ENCODE assay signal across 28 cellular contexts in genomic region chr6:102662851-102663250, GRCh38.
"Had no signal": no experiment of that assay in that cellular context is flagged by ENCODE, and none has a peak within 500 bp of the region (broad histone marks: within the 10 kb centered on the region; RNA-seq: fewer than 3 reads in every experiment).

No MANE protein-coding gene starts in this region.

- H3K27me3 ChIP-seq: left lung, pancreas, stomach, testis, thyroid gland, transverse colon, upper lobe of left lung, vagina had no signal

- DNase-seq: immature natural killer cell; kidney; left colon; left lung; lower lobe of right lung; mammary epithelial cell; mesenchymal stem cell; naive thymus-derived CD8-positive, alpha-beta T cell; nucleus accumbens; pancreas; posterior cingulate gyrus; retina; right cardiac atrium; stimulated activated CD4-positive, alpha-beta T cell treated with anti-CD3 and anti-CD28 coated beads, Interleukin-12 subunit alpha, Interleukin-12 subunit beta, amount 100 ng/mL, for 4 hours; stimulated activated CD4-positive, alpha-beta T cell treated with anti-CD3 and anti-CD28 coated beads, Interleukin-15, amount 100 ng/mL, for 24 hours; stimulated activated CD4-positive, alpha-beta T cell treated with anti-CD3 and anti-CD28 coated beads, Interleukin-2, amount 100 ng/mL, for 24 hours; stimulated activated CD4-positive, alpha-beta T cell treated with anti-CD3 and anti-CD28 coated beads, Interleukin-4, amount 100 ng/mL, for 1 hour; stimulated activated naive B cell treated with anti-CD40 and anti-IgM and Interleukin-4, amounts not matched to agents 10 μg/mL and 1 μg/mL and 100 μg/mL, for 72 hours; stimulated activated naive CD8-positive, alpha-beta T cell treated with anti-CD3 and anti-CD28 coated beads, Interleukin-15, Interleukin-2, amounts not matched to agents 100 U/mL and 50 U/mL, for 24 hours; stomach; testis; thyroid gland; transverse colon; upper lobe of left lung had no signal

- H3K27ac ChIP-seq: left lung, lower lobe of right lung, pancreas, prostate gland, skin epidermis, stomach, testis, thyroid gland, transverse colon, upper lobe of left lung, vagina had no signal

- FAIRE-seq: kidney, pancreas had no signal

- H3K36me3 ChIP-seq: left lung, lower lobe of right lung, pancreas, prostate gland, stomach, thyroid gland, transverse colon, upper lobe of left lung, vagina had no signal

- H3K9me3 ChIP-seq: left lung, lower lobe of right lung, pancreas, prostate gland, stomach, testis, thyroid gland, transverse colon, upper lobe of left lung, vagina had no signal

- H3K4me1 ChIP-seq: left lung, lower lobe of right lung, pancreas, prostate gland, stomach, testis, thyroid gland, transverse colon, upper lobe of left lung, vagina had no signal

- ATAC-seq: left colon; left lung; lower lobe of right lung; naive thymus-derived CD8-positive, alpha-beta T cell; pancreas; right cardiac atrium; sciatic nerve; stimulated activated naive B cell treated with anti-CD40 and anti-IgM and Interleukin-4, amounts not matched to agents 10 μg/mL and 1 μg/mL and 100 μg/mL, for 72 hours; stimulated activated naive CD8-positive, alpha-beta T cell treated with anti-CD3 and anti-CD28 coated beads, Interleukin-15, Interleukin-2, amounts not matched to agents 100 U/mL and 50 U/mL, for 24 hours had no signal

- H3K4me3 ChIP-seq: left lung, lower lobe of right lung, pancreas, prostate gland, skin epidermis, stomach, testis, thyroid gland, transverse colon, upper lobe of left lung, vagina had no signal
